Comparison of ENCODE assay signal across 1 cellular context in genomic region chr2:172398444-172398843, GRCh38.
TF ChIP-seq lines count a peak whose summit lies in the region.

No MANE protein-coding gene starts in this region.

TF ChIP-seq in WTC11, 78 proteins besides CTCF, POLR2A, EP300 and RAD21 (continued from another document):
- no peak for TF ChIP-seq USF2 (CRISPR knock-in tag; IDR thresholded peaks at IDR 0.05)
